ENCODE assay signal across 25 cellular contexts in the genomic region with DNA sequence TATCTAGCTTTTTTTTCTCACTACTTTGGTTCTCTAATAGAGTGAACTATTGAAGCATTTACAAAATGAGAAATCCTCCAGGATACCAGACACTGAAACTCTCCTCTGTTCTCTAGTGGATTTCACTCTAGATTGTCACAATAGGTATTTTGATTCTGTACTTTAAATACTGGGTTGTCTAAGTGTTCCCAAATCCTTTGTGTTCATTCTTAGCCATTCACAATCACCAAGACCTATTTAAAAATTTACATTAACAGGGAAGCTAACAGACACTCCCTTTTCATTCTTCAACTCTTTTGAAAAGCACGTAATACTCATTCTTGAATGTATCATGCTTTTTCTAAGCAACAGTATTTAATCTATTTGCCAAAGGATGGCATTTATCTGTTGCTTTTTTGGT. TPM values are rescaled to one million over a fixed set of nuclear protein-coding genes. Genes with fewer than 3 reads are reported as not detected.
"Had no signal": no experiment of that assay in that cellular context is flagged by ENCODE, and none has a peak within 500 bp of the region (broad histone marks: within the 10 kb centered on the region; RNA-seq: fewer than 3 reads in every experiment).

No MANE protein-coding gene starts in this region.

- H3K4me3 Mint-ChIP-seq: dendritic cell treated with granulocyte-macrophage colony-stimulating factor and Interleukin-4, amounts not matched to agents 40 ng/mL and 50 ng/mL, for 4 days; effector memory CD8-positive, alpha-beta T cell; endodermal cell; mesothelial cell of epicardium had no signal

- H3K4me3 ChIP-seq: colonic mucosa, esophagus squamous epithelium, gastroesophageal sphincter, heart left ventricle, left lung, lower lobe of right lung, mucosa of descending colon had no signal

- H3K27me3 ChIP-seq: colonic mucosa, gastroesophageal sphincter, heart left ventricle, left lung had no signal

- H3K36me3 ChIP-seq: colonic mucosa, esophagus squamous epithelium, gastroesophageal sphincter, left lung, lower lobe of right lung had no signal

- FAIRE-seq: endometrium, frontal cortex, islet of Langerhans, keratinocyte had no signal

- H3K9me3 ChIP-seq: colonic mucosa, esophagus squamous epithelium, gastroesophageal sphincter, heart left ventricle, left lung, lower lobe of right lung, mucosa of descending colon had no signal

- H3K27ac ChIP-seq: colonic mucosa, epithelial cell of prostate, esophagus squamous epithelium, gastroesophageal sphincter, heart left ventricle, left lung, lower lobe of right lung had no signal

- H3K36me3 Mint-ChIP-seq: mesothelial cell of epicardium had no signal

- ATAC-seq: effector memory CD8-positive, alpha-beta T cell; esophagus mucosa; gastroesophageal sphincter; heart left ventricle; left cardiac atrium; left lung; left ventricle myocardium superior; lower lobe of right lung; mucosa of descending colon had no signal

- H3K9me3 Mint-ChIP-seq: dendritic cell treated with granulocyte-macrophage colony-stimulating factor and Interleukin-4, amounts not matched to agents 40 ng/mL and 50 ng/mL, for 4 days; effector memory CD8-positive, alpha-beta T cell; endodermal cell; mesothelial cell of epicardium had no signal

- H3K27ac Mint-ChIP-seq: dendritic cell treated with granulocyte-macrophage colony-stimulating factor and Interleukin-4, amounts not matched to agents 40 ng/mL and 50 ng/mL, for 4 days; effector memory CD8-positive, alpha-beta T cell; endodermal cell; mesothelial cell of epicardium had no signal

- DNase-seq: colonic mucosa; cortex of kidney; effector CD8-positive, alpha-beta T cell; effector memory CD8-positive, alpha-beta T cell; endodermal cell; erythroblast; esophagus squamous epithelium; foreskin fibroblast; heart left ventricle; hippocampal formation; left cardiac atrium; left lung; left ventricle myocardium superior; lower lobe of right lung; mesenchymal stem cell; mucosa of descending colon had no signal

- H3K4me1 ChIP-seq: colonic mucosa had no signal

RNA-seq across cellular contexts. Expression of gene COLGALT2, which starts 11.3 kb away (rescaled TPM):
- polyA plus RNA-seq: keratinocyte had no signal
